ENCODE assay signal across 1 cellular context in genomic region chr1:32992489-32993214, GRCh38.
A peak's percentile ranks its signal among the peaks of the same experiment; 100 is the strongest.
TF ChIP-seq lines count a peak whose summit lies in the region.

No MANE protein-coding gene starts in this region.

TF ChIP-seq in GM12878, 131 proteins besides CTCF, POLR2A, EP300 and RAD21 (continued from another document and continues in another):
- TF ChIP-seq CEBPZ (IDR thresholded peaks at IDR 0.05; ENCODE audit: low read depth, low read length) (no peak), RB1 (IDR thresholded peaks at IDR 0.05; ENCODE audit: borderline replicate concordance) (0 out of 2 replicates have a peak, but pooled peaks have one; percentile 20), ZNF207 (IDR thresholded peaks at IDR 0.05; ENCODE audit: borderline replicate concordance) (no peak), NR2C1 (IDR thresholded peaks at IDR 0.05) (peak; percentile 12; the same call in 1 of the 2 replicates), POU2F2 (IDR thresholded peaks at IDR 0.05; ENCODE audit: borderline replicate concordance, low read depth, low read length) (peak; percentile 88), ZBTB4 (CRISPR knock-in tag; IDR thresholded peaks at IDR 0.05) (no peak), JUND (IDR thresholded peaks at IDR 0.05; ENCODE audit: low read depth, low read length) (no peak), ZZZ3 (IDR thresholded peaks at IDR 0.05; ENCODE audit: control insufficient read depth, insufficient read length, low read depth) (no peak), ZNF687 (IDR thresholded peaks at IDR 0.05) (no peak; the same call in 1 of the 2 replicates), ZNF274 (IDR thresholded peaks at IDR 0.05; ENCODE audit: insufficient read depth, insufficient read length) (no peak), KAT2A (conservative IDR thresholded peaks at IDR 0.05; ENCODE audit: control insufficient read depth, low read depth, low read length) (no peak), SMAD1 (IDR thresholded peaks at IDR 0.05; ENCODE audit: low read depth, partially characterized antibody) (no peak), E2F8 (IDR thresholded peaks at IDR 0.05; ENCODE audit: low read depth, partially characterized antibody) (no peak), BCLAF1 (IDR thresholded peaks at IDR 0.05) (no peak), RAD51 (IDR thresholded peaks at IDR 0.05) (peak; percentile 43; the same call in 1 of the 2 replicates), ATF3 (IDR thresholded peaks at IDR 0.05; ENCODE audit: borderline replicate concordance, extremely low read depth, low read depth, low read length) (no peak), PAX8 (IDR thresholded peaks at IDR 0.05) (no peak), RFX5 (IDR thresholded peaks at IDR 0.05; ENCODE audit: low read depth, low read length) (no peak), SIN3A (IDR thresholded peaks at IDR 0.05; ENCODE audit: low read depth, low read length) (no peak), EZH2 (IDR thresholded peaks at IDR 0.05; ENCODE audit: borderline replicate concordance, control insufficient read depth, low read depth, low read length) (no peak), MEF2A (IDR thresholded peaks at IDR 0.05; ENCODE audit: insufficient read depth, low read depth, low read length) (no peak), IRF5 (IDR thresholded peaks at IDR 0.05; ENCODE audit: borderline replicate concordance) (no peak), ELK1 (IDR thresholded peaks at IDR 0.05; ENCODE audit: low read depth, low read length) (no peak), CHD1 (IDR thresholded peaks at IDR 0.05; ENCODE audit: low read depth, low read length) (no peak), MTA2 (IDR thresholded peaks at IDR 0.05; ENCODE audit: low read depth) (peak; percentile 83), JUNB (IDR thresholded peaks at IDR 0.05) (peak; percentile 50; the same call in 1 of the 2 replicates), FOXK2 (IDR thresholded peaks at IDR 0.05) (no peak), PKNOX1 (IDR thresholded peaks at IDR 0.05) (peak; percentile 48; the same call in 1 of the 2 replicates), BHLHE40 (IDR thresholded peaks at IDR 0.05; ENCODE audit: borderline replicate concordance in 1 of 2, low read depth in 2 of 2, low read length in 1 of 2) (peak in 1 of 2 experiments; percentile 57; a peak in 2 of 4 replicates), RELB (IDR thresholded peaks at IDR 0.05; ENCODE audit: low read depth) (peak; percentile 99), PAX5 (IDR thresholded peaks at IDR 0.05; ENCODE audit: borderline replicate concordance, low read depth, low read length) (peak; percentile 62; the same call in 1 of the 2 replicates), ESRRA (IDR thresholded peaks at IDR 0.05; ENCODE audit: low read length) (no peak)
